Comparison of ENCODE assay signal across 9 cellular contexts in genomic region chr6:43923376-43924221, GRCh38.
DNase-seq lines count a peak whose midpoint lies in the region; ATAC-seq and TF ChIP-seq lines count a peak whose summit lies in the region.
"Had no signal": no experiment of that assay in that cellular context is flagged by ENCODE, and none has a peak within 500 bp of the region (broad histone marks: within the 10 kb centered on the region; RNA-seq: fewer than 3 reads in every experiment).

No MANE protein-coding gene starts in this region.

- no peak overlapping the region for H3K4me3 Mint-ChIP-seq in activated CD8-positive, alpha-beta memory T cell treated with anti-CD3 and anti-CD28 coated beads, Interleukin-2, amount 10 ng/mL, durations not matched to agents 7 days and 5 days

- CTCF ChIA-PET in activated CD8-positive, alpha-beta memory T cell treated with anti-CD3 and anti-CD28 coated beads, Interleukin-2, amount 10 ng/mL, durations not matched to agents 7 days and 5 days (lab: Charles Lee): interaction anchor here (1.1 kb wide), 1 partner anchor 141 kb away, joined by 3 read pairs; no protein-coding TSS in a partner anchor

- no peak for TF ChIP-seq CTCF in foreskin fibroblast (IDR thresholded peaks at IDR 0.05; ENCODE audit: low read depth, low read length)

- no peak overlapping the region for H3K4me3 ChIP-seq in foreskin fibroblast (ENCODE audit: low read depth in 1 of 2, low read length in 2 of 2)
- H3K4me3 ChIP-seq: coronary artery had no signal

- no peaks in the 10 kb centered on the region for H3K9me3 Mint-ChIP-seq in activated CD8-positive, alpha-beta memory T cell treated with anti-CD3 and anti-CD28 coated beads, Interleukin-2, amount 10 ng/mL, durations not matched to agents 7 days and 5 days (ENCODE audit: low read depth)

- peaks cover 7% of the 10 kb centered on the region for H3K27me3 Mint-ChIP-seq in activated CD8-positive, alpha-beta memory T cell treated with anti-CD3 and anti-CD28 coated beads, Interleukin-2, amount 10 ng/mL, durations not matched to agents 7 days and 5 days

- DNase-seq in stimulated activated CD4-positive, alpha-beta T cell treated with anti-CD3 and anti-CD28 coated beads, Interleukin-1b, Interleukin-23, amount 100 ng/mL, for 48 hours: peak; percentile 22
- DNase-seq in stimulated activated CD4-positive, alpha-beta T cell treated with anti-CD3 and anti-CD28 coated beads, Interleukin-4, amount 100 ng/mL, for 24 hours: no peak
- DNase-seq in SW480 (ENCODE audit: low spot score) (peak; percentile 74), foreskin fibroblast (peak; percentile 67 to 88), NCI-H128 (lab: John Stamatoyannopoulos, UW; ENCODE audit: unreplicated experiment) (no peak)
- DNase-seq in activated CD8-positive, alpha-beta memory T cell treated with anti-CD3 and anti-CD28 coated beads, Interleukin-2, amount 10 ng/mL, durations not matched to agents 7 days and 5 days: no peak

- H3K36me3 Mint-ChIP-seq in activated CD8-positive, alpha-beta memory T cell treated with anti-CD3 and anti-CD28 coated beads, Interleukin-2, amount 10 ng/mL, durations not matched to agents 7 days and 5 days: no peaks in the 10 kb centered on the region

- ATAC-seq in activated CD8-positive, alpha-beta memory T cell treated with anti-CD3 and anti-CD28 coated beads, Interleukin-2, amount 10 ng/mL, durations not matched to agents 7 days and 5 days: no peak
- no peak for ATAC-seq in GM18519 (IDR thresholded peaks at IDR 0.05; ENCODE audit: low FRiP score, unreplicated experiment)
- no peak for ATAC-seq in GM21717 (IDR thresholded peaks at IDR 0.05; ENCODE audit: unreplicated experiment)

- peaks cover 15% of the 10 kb centered on the region for H3K4me1 Mint-ChIP-seq in activated CD8-positive, alpha-beta memory T cell treated with anti-CD3 and anti-CD28 coated beads, Interleukin-2, amount 10 ng/mL, durations not matched to agents 7 days and 5 days

- H3K27ac Mint-ChIP-seq in activated CD8-positive, alpha-beta memory T cell treated with anti-CD3 and anti-CD28 coated beads, Interleukin-2, amount 10 ng/mL, durations not matched to agents 7 days and 5 days: no peak overlapping the region

Comparison
In these comparisons a context has a peak if more than half of its experiments do, and no peak if none do; other contexts are left out.
1. DNase-seq: peak in stimulated activated CD4-positive, alpha-beta T cell treated with anti-CD3 and anti-CD28 coated beads, Interleukin-1b, Interleukin-23, amount 100 ng/mL, for 48 hours (single experiment), SW480 (single experiment) and foreskin fibroblast (2 of 2); none in stimulated activated CD4-positive, alpha-beta T cell treated with anti-CD3 and anti-CD28 coated beads, Interleukin-4, amount 100 ng/mL, for 24 hours (single experiment), activated CD8-positive, alpha-beta memory T cell treated with anti-CD3 and anti-CD28 coated beads, Interleukin-2, amount 10 ng/mL, durations not matched to agents 7 days and 5 days (single experiment) and NCI-H128 (single experiment).